In the genomic region with DNA sequence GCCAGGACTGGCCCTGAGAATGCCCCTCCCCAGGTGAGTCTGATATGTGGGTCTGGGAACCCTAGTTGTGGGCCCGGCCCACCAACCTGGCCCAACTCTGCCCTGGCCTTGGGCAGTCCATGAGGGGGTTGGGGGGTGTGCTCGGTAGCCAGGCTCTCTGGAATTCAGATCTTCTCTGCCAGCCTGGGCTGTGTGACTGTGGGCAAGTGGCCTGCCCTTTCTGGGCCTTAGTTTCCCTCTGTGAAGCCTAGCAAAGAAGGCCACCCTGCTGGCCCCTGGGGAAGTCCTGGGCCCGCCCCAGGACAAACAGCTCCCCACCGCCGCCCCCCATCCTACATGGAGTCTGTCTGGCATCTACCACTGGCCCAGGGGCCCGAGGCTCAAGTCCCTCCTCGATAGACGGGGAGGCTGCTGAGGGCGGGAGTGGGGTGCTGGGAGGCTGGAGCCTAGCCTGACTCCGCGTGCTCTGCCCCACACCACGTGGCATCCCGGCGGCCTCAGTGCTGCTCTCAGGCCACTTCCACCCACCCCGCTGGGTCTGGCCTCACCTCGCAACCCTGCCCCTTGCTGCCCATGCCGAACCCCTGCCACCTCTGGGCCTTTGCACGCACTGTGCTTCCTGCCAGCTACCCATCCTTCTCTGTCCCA, we compare ENCODE assay signal across 2 cellular contexts.
TF ChIP-seq lines count a peak whose summit lies in the region.

No MANE protein-coding gene starts in this region.

TF ChIP-seq in Ishikawa, 13 proteins besides CTCF, POLR2A, EP300 and RAD21:
- no peak for TF ChIP-seq TEAD4 (IDR thresholded peaks at IDR 0.05)
- 0 out of 2 replicates have a peak, but pooled peaks have one; percentile 26 for TF ChIP-seq ZBTB7A (IDR thresholded peaks at IDR 0.05; ENCODE audit: low read depth)
- no peak for TF ChIP-seq TAF1 (IDR thresholded peaks at IDR 0.05; ENCODE audit: low read depth)
- TF ChIP-seq USF1 (IDR thresholded peaks at IDR 0.05), result no peak
- TF ChIP-seq, protein P1, sequence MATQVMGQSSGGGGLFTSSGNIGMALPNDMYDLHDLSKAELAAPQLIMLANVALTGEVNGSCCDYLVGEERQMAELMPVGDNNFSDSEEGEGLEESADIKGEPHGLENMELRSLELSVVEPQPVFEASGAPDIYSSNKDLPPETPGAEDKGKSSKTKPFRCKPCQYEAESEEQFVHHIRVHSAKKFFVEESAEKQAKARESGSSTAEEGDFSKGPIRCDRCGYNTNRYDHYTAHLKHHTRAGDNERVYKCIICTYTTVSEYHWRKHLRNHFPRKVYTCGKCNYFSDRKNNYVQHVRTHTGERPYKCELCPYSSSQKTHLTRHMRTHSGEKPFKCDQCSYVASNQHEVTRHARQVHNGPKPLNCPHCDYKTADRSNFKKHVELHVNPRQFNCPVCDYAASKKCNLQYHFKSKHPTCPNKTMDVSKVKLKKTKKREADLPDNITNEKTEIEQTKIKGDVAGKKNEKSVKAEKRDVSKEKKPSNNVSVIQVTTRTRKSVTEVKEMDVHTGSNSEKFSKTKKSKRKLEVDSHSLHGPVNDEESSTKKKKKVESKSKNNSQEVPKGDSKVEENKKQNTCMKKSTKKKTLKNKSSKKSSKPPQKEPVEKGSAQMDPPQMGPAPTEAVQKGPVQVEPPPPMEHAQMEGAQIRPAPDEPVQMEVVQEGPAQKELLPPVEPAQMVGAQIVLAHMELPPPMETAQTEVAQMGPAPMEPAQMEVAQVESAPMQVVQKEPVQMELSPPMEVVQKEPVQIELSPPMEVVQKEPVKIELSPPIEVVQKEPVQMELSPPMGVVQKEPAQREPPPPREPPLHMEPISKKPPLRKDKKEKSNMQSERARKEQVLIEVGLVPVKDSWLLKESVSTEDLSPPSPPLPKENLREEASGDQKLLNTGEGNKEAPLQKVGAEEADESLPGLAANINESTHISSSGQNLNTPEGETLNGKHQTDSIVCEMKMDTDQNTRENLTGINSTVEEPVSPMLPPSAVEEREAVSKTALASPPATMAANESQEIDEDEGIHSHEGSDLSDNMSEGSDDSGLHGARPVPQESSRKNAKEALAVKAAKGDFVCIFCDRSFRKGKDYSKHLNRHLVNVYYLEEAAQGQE (IDR thresholded peaks at IDR 0.05; ENCODE audit: low read depth), result no peak
- no peak for TF ChIP-seq EGR1 (IDR thresholded peaks at IDR 0.05)

TF ChIP-seq in HepG2, 621 proteins besides CTCF, POLR2A, EP300 and RAD21:
- peak; percentile 90 for TF ChIP-seq ZNF768 (CRISPR knock-in tag; IDR thresholded peaks at IDR 0.05)
- no peak for TF ChIP-seq TCF7 (IDR thresholded peaks at IDR 0.05; ENCODE audit: low read depth)
